ENCODE assay signal across 22 cellular contexts in genomic region chr12:123121670-123122069, GRCh38. TPM values are rescaled to one million over a fixed set of nuclear protein-coding genes. Genes with fewer than 3 reads are reported as not detected.
A peak's percentile ranks its signal among the peaks of the same experiment; 100 is the strongest.
DNase-seq lines count a peak whose midpoint lies in the region; ATAC-seq and TF ChIP-seq lines count a peak whose summit lies in the region.
"Had no signal": no experiment of that assay in that cellular context is flagged by ENCODE, and none has a peak within 500 bp of the region (broad histone marks: within the 10 kb centered on the region; RNA-seq: fewer than 3 reads in every experiment).

No MANE protein-coding gene starts in this region.

- peak overlapping the region; percentile 48 for H3K27ac Mint-ChIP-seq in activated naive CD4-positive, alpha-beta T cell treated with anti-CD3 and anti-CD28 coated beads for 36 hours
- H3K27ac Mint-ChIP-seq in activated naive CD8-positive, alpha-beta T cell treated with anti-CD3 and anti-CD28 coated beads, Interleukin-2, amount 10 ng/mL, durations not matched to agents 7 days and 5 days: peak overlapping the region; percentile 74
- H3K27ac Mint-ChIP-seq: neural progenitor cell, progenitor cell of endocrine pancreas had no signal

- ATAC-seq in activated naive CD8-positive, alpha-beta T cell treated with anti-CD3 and anti-CD28 coated beads, Interleukin-2, amount 10 ng/mL, durations not matched to agents 7 days and 5 days (ENCODE audit: low read depth): no peak
- ATAC-seq: HCT116; SK-N-SH treated with all-trans-retinoic acid at 6 μM for 48 hours; stimulated activated naive CD8-positive, alpha-beta T cell treated with anti-CD3 and anti-CD28 coated beads, Interleukin-15, Interleukin-2, amounts not matched to agents 100 U/mL and 50 U/mL, for 24 hours had no signal

- peak overlapping the region; percentile 73 for H3K27ac ChIP-seq in KMS-11
- peak overlapping the region; percentile 94 for H3K27ac ChIP-seq in thymus (ENCODE audit: low read depth)
- peak overlapping the region in 1 of 4 donors; percentile 13 for H3K27ac ChIP-seq in Peyer's patch
- H3K27ac ChIP-seq: neural progenitor cell had no signal

- intact Hi-C loops in activated naive CD4-positive, alpha-beta T cell treated with anti-CD3 and anti-CD28 coated beads for 36 hours (cut with micrococcal nuclease): no loop called here

- H3K4me1 ChIP-seq in KMS-11 (ENCODE audit: low read depth, poor library complexity, severe bottlenecking) (peaks cover 56% of the 10 kb centered on the region), thymus (ENCODE audit: control insufficient read depth, insufficient read depth, low read length) (peaks cover 58% of the 10 kb centered on the region), Peyer's patch (peaks cover 0 to 14% (median 3%) of the 10 kb centered on the region in 4 donors)
- H3K4me1 ChIP-seq: neural progenitor cell had no signal

- no peaks in the 10 kb centered on the region for H3K27me3 Mint-ChIP-seq in activated naive CD4-positive, alpha-beta T cell treated with anti-CD3 and anti-CD28 coated beads for 36 hours (ENCODE audit: low read depth)
- H3K27me3 Mint-ChIP-seq in activated naive CD8-positive, alpha-beta T cell treated with anti-CD3 and anti-CD28 coated beads, Interleukin-2, amount 10 ng/mL, durations not matched to agents 7 days and 5 days: no peaks in the 10 kb centered on the region

- H3K9me3 Mint-ChIP-seq in activated naive CD4-positive, alpha-beta T cell treated with anti-CD3 and anti-CD28 coated beads for 36 hours: no peaks in the 10 kb centered on the region
- no peaks in the 10 kb centered on the region for H3K9me3 Mint-ChIP-seq in activated naive CD8-positive, alpha-beta T cell treated with anti-CD3 and anti-CD28 coated beads, Interleukin-2, amount 10 ng/mL, durations not matched to agents 7 days and 5 days
- H3K9me3 Mint-ChIP-seq: neural progenitor cell had no signal

- peaks cover 62% of the 10 kb centered on the region for H3K4me1 Mint-ChIP-seq in activated naive CD4-positive, alpha-beta T cell treated with anti-CD3 and anti-CD28 coated beads for 36 hours (ENCODE audit: low read depth)
- H3K4me1 Mint-ChIP-seq in activated naive CD8-positive, alpha-beta T cell treated with anti-CD3 and anti-CD28 coated beads, Interleukin-2, amount 10 ng/mL, durations not matched to agents 7 days and 5 days: peaks cover 45% of the 10 kb centered on the region

- no peaks in the 10 kb centered on the region for H4K20me1 ChIP-seq in KMS-11 (ENCODE audit: insufficient read depth)

- DNase-seq in activated naive CD4-positive, alpha-beta T cell treated with anti-CD3 and anti-CD28 coated beads for 36 hours: no peak
- no peak for DNase-seq in activated naive CD4-positive, alpha-beta T cell treated with Interleukin-2 at 50 U/mL for 16 hours
- DNase-seq in activated naive CD8-positive, alpha-beta T cell treated with anti-CD3 and anti-CD28 coated beads, Interleukin-2, amount 10 ng/mL, durations not matched to agents 7 days and 5 days: no peak
- DNase-seq in AML-193 (lab: John Stamatoyannopoulos, UW) (no peak), Peyer's patch (no peak)
- DNase-seq: activated CD4-positive, alpha-beta T cell treated with anti-CD3 and anti-CD28 coated beads for 4 hours; glutamatergic neuron; left colon; NCI-H1092; NCI-H2081; NCI-H446; stimulated activated CD4-positive, alpha-beta T cell treated with anti-CD3 and anti-CD28 coated beads, Interleukin-2, amount 100 ng/mL, for 24 hours; stimulated activated naive CD8-positive, alpha-beta T cell treated with anti-CD3 and anti-CD28 coated beads, Interleukin-15, Interleukin-2, amounts not matched to agents 100 U/mL and 50 U/mL, for 24 hours; transverse colon had no signal

- H3K4me2 ChIP-seq in KMS-11: peak overlapping the region; percentile 58
- H3K4me2 ChIP-seq: neural progenitor cell had no signal

- CTCF ChIA-PET in activated naive CD4-positive, alpha-beta T cell treated with anti-CD3 and anti-CD28 coated beads for 36 hours (lab: Charles Lee): interaction anchor here (1.4 to 1.9 kb wide), 3 partner anchors 15 to 79 kb away, joined by 4 to 6 read pairs (median 5); no protein-coding TSS in a partner anchor

- TF ChIP-seq CTCF in KMS-11 (conservative IDR thresholded peaks at IDR 0.05; ENCODE audit: low read depth, low read length) (no peak), Peyer's patch (IDR thresholded peaks at IDR 0.05) (no peak)

- no peaks in the 10 kb centered on the region for H3K36me3 Mint-ChIP-seq in activated naive CD4-positive, alpha-beta T cell treated with anti-CD3 and anti-CD28 coated beads for 36 hours (ENCODE audit: low read depth)
- peaks cover 1% of the 10 kb centered on the region for H3K36me3 Mint-ChIP-seq in activated naive CD8-positive, alpha-beta T cell treated with anti-CD3 and anti-CD28 coated beads, Interleukin-2, amount 10 ng/mL, durations not matched to agents 7 days and 5 days
- H3K36me3 Mint-ChIP-seq: neural progenitor cell had no signal

- TF ChIP-seq POLR2A in Peyer's patch (IDR thresholded peaks at IDR 0.05): no peak

- 84% methylated on average over 6 of the region's 6 CpGs for WGBS in thymus

- no peaks in the 10 kb centered on the region for H3K9me3 ChIP-seq in thymus (ENCODE audit: control insufficient read depth)
- H3K9me3 ChIP-seq in Peyer's patch: no peaks in the 10 kb centered on the region
- H3K9me3 ChIP-seq: adrenal gland, transverse colon had no signal

- H3K27me3 ChIP-seq in KMS-11 (ENCODE audit: insufficient read depth, low read depth) (no peaks in the 10 kb centered on the region), thymus (ENCODE audit: control insufficient read depth, insufficient read depth) (no peaks in the 10 kb centered on the region), Peyer's patch (no peaks in the 10 kb centered on the region)
- H3K27me3 ChIP-seq: adrenal gland, transverse colon had no signal

- H3K4me3 ChIP-seq in KMS-11 (IDR thresholded peaks at IDR 0.05; ENCODE audit: insufficient read depth, low read depth, low read length): no peak overlapping the region
- peak overlapping the region; percentile 48 for H3K4me3 ChIP-seq in thymus (ENCODE audit: low read length)
- no peak overlapping the region for H3K4me3 ChIP-seq in Peyer's patch
- H3K4me3 ChIP-seq: adrenal gland, neural progenitor cell, skin epidermis, transverse colon had no signal

- no peaks in the 10 kb centered on the region for H3K79me2 ChIP-seq in KMS-11 (ENCODE audit: insufficient read depth, low read depth)

- H3K9ac ChIP-seq in KMS-11: no peak overlapping the region
- H3K9ac ChIP-seq: neural progenitor cell had no signal

- H3K4me3 Mint-ChIP-seq in activated naive CD4-positive, alpha-beta T cell treated with anti-CD3 and anti-CD28 coated beads for 36 hours: no peak overlapping the region
- H3K4me3 Mint-ChIP-seq in activated naive CD8-positive, alpha-beta T cell treated with anti-CD3 and anti-CD28 coated beads, Interleukin-2, amount 10 ng/mL, durations not matched to agents 7 days and 5 days: peak overlapping the region; percentile 48
- H3K4me3 Mint-ChIP-seq: neural progenitor cell had no signal

- no peaks in the 10 kb centered on the region for H3K36me3 ChIP-seq in KMS-11 (ENCODE audit: insufficient read depth)
- peaks cover 25% of the 10 kb centered on the region for H3K36me3 ChIP-seq in thymus (ENCODE audit: control insufficient read depth, insufficient read depth)
- H3K36me3 ChIP-seq in Peyer's patch: no peaks in the 10 kb centered on the region
- H3K36me3 ChIP-seq: adrenal gland, neural progenitor cell, transverse colon had no signal

- POLR2A ChIA-PET in activated naive CD8-positive, alpha-beta T cell treated with anti-CD3 and anti-CD28 coated beads, Interleukin-2, amount 10 ng/mL, durations not matched to agents 7 days and 5 days (lab: Charles Lee): interaction anchor here (0.7 to 4.1 kb wide), 7 partner anchors 13 to 111 kb away, joined by 3 to 45 read pairs (median 9); partner anchors contain the start of genes MPHOSPH9, MTRFR and PITPNM2

- no peak overlapping the region for H2AFZ ChIP-seq in KMS-11 (ENCODE audit: low read depth)
- H2AFZ ChIP-seq: neural progenitor cell had no signal

RNA-seq across cellular contexts. Expression of gene PITPNM2, which starts 29.2 kb away (rescaled TPM):
- 10 to 100 TPM; 15.4 TPM for total RNA-seq in activated naive CD4-positive, alpha-beta T cell treated with anti-CD3 and anti-CD28 coated beads for 36 hours
- total RNA-seq in activated naive CD8-positive, alpha-beta T cell treated with anti-CD3 and anti-CD28 coated beads, Interleukin-2, amount 10 ng/mL, durations not matched to agents 7 days and 5 days: 10 to 100 TPM; 15.2 to 18.1 TPM
- polyA plus RNA-seq in thymus: 56.8 TPM
- total RNA-seq in Peyer's patch: 10 to 100 TPM; 12.3 to 37.0 (median 23.6) TPM
